11 cellular contexts compared by ENCODE assay signal in the genomic region with DNA sequence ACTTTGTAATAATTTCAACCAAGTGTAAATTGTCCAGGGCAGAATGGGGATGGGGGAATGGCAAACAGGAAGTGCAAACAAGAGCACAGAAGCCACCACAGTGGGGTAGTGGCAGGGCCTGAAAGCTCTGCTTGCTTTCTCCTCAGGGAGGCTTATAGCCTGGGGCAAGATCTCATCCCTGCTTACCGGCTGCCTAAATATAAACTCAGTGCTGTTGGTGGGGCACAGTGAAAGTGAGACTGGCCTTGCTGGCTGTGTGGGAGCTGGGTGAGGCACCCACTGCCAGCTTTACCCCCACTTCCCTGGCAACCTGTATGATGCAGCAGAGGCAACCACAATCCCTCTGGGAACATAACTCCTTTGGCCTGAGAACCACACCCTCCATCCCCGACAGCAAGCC. TPM values are rescaled to one million over a fixed set of nuclear protein-coding genes. Genes with fewer than 3 reads are reported as not detected.
DNase-seq lines count a peak whose midpoint lies in the region; ATAC-seq and TF ChIP-seq lines count a peak whose summit lies in the region.
"Had no signal": no experiment of that assay in that cellular context is flagged by ENCODE, and none has a peak within 500 bp of the region (broad histone marks: within the 10 kb centered on the region; RNA-seq: fewer than 3 reads in every experiment).

No MANE protein-coding gene starts in this region.

- H3K4me3 ChIP-seq in CD8-positive, alpha-beta T cell (ENCODE audit: low read depth, low read length), result no peak overlapping the region
- H3K4me3 ChIP-seq in PC-3 (ENCODE audit: low read length), result peak overlapping the region; percentile 9; the same call in 1 of the 2 replicates
- no peak overlapping the region for H3K4me3 ChIP-seq in H7 (ENCODE audit: insufficient read depth, low read depth, low read length)

- no peaks in the 10 kb centered on the region for H3K27me3 ChIP-seq in CD8-positive, alpha-beta T cell (ENCODE audit: insufficient read depth, low read length)
- H3K27me3 ChIP-seq in PC-3 (ENCODE audit: low read length) (no peaks in the 10 kb centered on the region), H7 (ENCODE audit: control insufficient read depth, insufficient read depth, low read length) (no peaks in the 10 kb centered on the region)

- H3K9ac ChIP-seq in PC-3 (ENCODE audit: low read length), result peak overlapping the region; percentile 44; the same call in 1 of the 2 replicates

- intact Hi-C loops in CD8-positive, alpha-beta T cell (cut with DNase I, micrococcal nuclease), result no loop called here
- intact Hi-C loops in PC-3 (cut with micrococcal nuclease), result loop anchor here (5.0 kb wide), 1 partner anchor 42 kb away; no protein-coding TSS in a partner anchor

- ATAC-seq in CD8-positive, alpha-beta T cell, result no peak
- peak; percentile 47 for ATAC-seq in GM21529 (IDR thresholded peaks at IDR 0.05; ENCODE audit: unreplicated experiment)
- peak; percentile 21 for ATAC-seq in PC-3
- no peak for ATAC-seq in HG03521 (IDR thresholded peaks at IDR 0.05; ENCODE audit: unreplicated experiment)
- ATAC-seq in HG03439 (IDR thresholded peaks at IDR 0.05; ENCODE audit: unreplicated experiment), result no peak
- ATAC-seq: Panc1 had no signal

- H3K4me3 Mint-ChIP-seq in CD8-positive, alpha-beta T cell, result no peak overlapping the region

- peaks cover 28% of the 10 kb centered on the region for H3K4me1 ChIP-seq in CD8-positive, alpha-beta T cell (ENCODE audit: insufficient read depth, low read length)
- peaks cover 41% of the 10 kb centered on the region for H3K4me1 ChIP-seq in PC-3 (ENCODE audit: insufficient read depth, low read length)

- H3K9me3 Mint-ChIP-seq in CD8-positive, alpha-beta T cell, result peaks cover 13% of the 10 kb centered on the region

- BruUV-seq in PC-3 (replicated peaks; lab: Mats Ljungman, UMichigan), result no TSS peak

- no peak for DNase-seq in CD8-positive, alpha-beta T cell
- peak; percentile 71 for DNase-seq in PC-3
- peak; percentile 9 for DNase-seq in kidney tubule cell (ENCODE audit: low spot score)
- DNase-seq in hypothalamus (lab: John Stamatoyannopoulos, UW), result no peak
- DNase-seq in H7, result no peak
- DNase-seq: activated CD4-positive, alpha-beta T cell treated with anti-CD3 and anti-CD28 coated beads, Interleukin-2, amount 50 U/mL, for 4 hours; aorta had no signal

- no peak for TF ChIP-seq CTCF in CD8-positive, alpha-beta T cell (IDR thresholded peaks at IDR 0.05)
- TF ChIP-seq CTCF in PC-3 (conservative IDR thresholded peaks at IDR 0.05; ENCODE audit: low read depth, low read length), result no peak

- no peaks in the 10 kb centered on the region for H3F3A ChIP-seq in PC-3 (ENCODE audit: low read length, unreplicated experiment)

- H3K27ac ChIP-seq in CD8-positive, alpha-beta T cell (ENCODE audit: low read depth, low read length), result no peak overlapping the region
- H3K27ac ChIP-seq in PC-3 (ENCODE audit: low read length), result peak overlapping the region; percentile 76

- H4K20me1 ChIP-seq in PC-3 (ENCODE audit: low read length), result no peaks in the 10 kb centered on the region

- H3K4me2 ChIP-seq in PC-3 (ENCODE audit: low read length), result peak overlapping the region; percentile 61

- H3K79me2 ChIP-seq in PC-3 (ENCODE audit: low read length), result no peaks in the 10 kb centered on the region

- POLR2A ChIA-PET in CD8-positive, alpha-beta T cell (lab: Charles Lee), result interaction anchor here (1.2 to 1.7 kb wide), 2 partner anchors 19 to 20 kb away, joined by 4 read pairs; a partner anchor contains a TSS
- POLR2A ChIA-PET in PC-3 (lab: Charles Lee; ENCODE audit: unreplicated experiment), result no interaction called here

- H3K9me2 ChIP-seq in PC-3 (replicated peaks; ENCODE audit: low read length), result no peaks in the 10 kb centered on the region

- H3K36me3 ChIP-seq in CD8-positive, alpha-beta T cell (ENCODE audit: insufficient read depth, low read length), result no peaks in the 10 kb centered on the region
- H3K36me3 ChIP-seq in PC-3 (ENCODE audit: low read depth, low read length) (no peaks in the 10 kb centered on the region), H7 (replicated peaks; ENCODE audit: control insufficient read depth, insufficient read depth, low read length) (no peaks in the 10 kb centered on the region)

- H3K27me3 Mint-ChIP-seq in CD8-positive, alpha-beta T cell (ENCODE audit: low read depth), result no peaks in the 10 kb centered on the region

- CTCF ChIA-PET in CD8-positive, alpha-beta T cell (lab: Charles Lee), result interaction anchor here (1.0 to 2.3 kb wide), 3 partner anchors 12 to 16 kb away, joined by 4 to 9 read pairs (median 5); no protein-coding TSS in a partner anchor
- CTCF ChIA-PET in PC-3 (lab: Charles Lee), result no interaction called here

- peaks cover 5% of the 10 kb centered on the region for H3K36me3 Mint-ChIP-seq in CD8-positive, alpha-beta T cell

- H3K27ac Mint-ChIP-seq in CD8-positive, alpha-beta T cell, result peak overlapping the region; percentile 23

- H2AFZ ChIP-seq in PC-3 (ENCODE audit: low read length), result peak overlapping the region; percentile 51

- peaks cover 45% of the 10 kb centered on the region for H3K4me1 Mint-ChIP-seq in CD8-positive, alpha-beta T cell (ENCODE audit: low read depth)

- H3K9me3 ChIP-seq in CD8-positive, alpha-beta T cell (ENCODE audit: low read length), result no peaks in the 10 kb centered on the region
- H3K9me3 ChIP-seq in PC-3 (ENCODE audit: low read length), result no peaks in the 10 kb centered on the region

RNA-seq across cellular contexts. Expression of a gene that starts 15.2 kb away (rescaled TPM):
- not detected for total RNA-seq in CD8-positive, alpha-beta T cell
- total RNA-seq in PC-3 (2014; rRNA removed), result not detected in 2 replicates
- total RNA-seq in H7 (2014; rRNA removed; shearing (Covaris generic)), result 0.07 and 0.24 TPM in 2 replicates

RNA-seq across cellular contexts. Expression of a gene that starts 18.9 kb away (rescaled TPM):
- total RNA-seq in CD8-positive, alpha-beta T cell, result 1 to 10 TPM; 1.7 to 2.0 TPM
- 0.04 and 0.12 TPM in 2 replicates for total RNA-seq in PC-3 (2014; rRNA removed)
- total RNA-seq in H7 (2014; rRNA removed; shearing (Covaris generic)), result 0.59 and 0.69 TPM in 2 replicates
- total RNA-seq: aorta had no signal

Comparison
In these comparisons a context has a peak if more than half of its experiments do, and no peak if none do; other contexts are left out.
1. ATAC-seq: peak in GM21529 (single experiment) and PC-3 (single experiment); none in CD8-positive, alpha-beta T cell (single experiment), HG03521 (single experiment) and HG03439 (single experiment).
2. DNase-seq: peak in PC-3 (single experiment) and kidney tubule cell (single experiment); none in CD8-positive, alpha-beta T cell (0 of 7), hypothalamus (0 of 51) and H7 (single experiment).